1 cellular context compared by ENCODE assay signal in genomic region chr6:29011276-29011734, GRCh38.
A peak's percentile ranks its signal among the peaks of the same experiment; 100 is the strongest.
TF ChIP-seq lines count a peak whose summit lies in the region.

No MANE protein-coding gene starts in this region.

TF ChIP-seq in K562, 482 proteins besides CTCF, POLR2A, EP300 and RAD21 (continues in another document):
- TF ChIP-seq PRPF4 (IDR thresholded peaks at IDR 0.05; ENCODE audit: insufficient read depth, low read depth, low read length, poor library complexity, severe bottlenecking) (no peak), PURB (CRISPR knock-in tag; IDR thresholded peaks at IDR 0.05; ENCODE audit: low read depth) (no peak), LARP7 (IDR thresholded peaks at IDR 0.05) (no peak), ATF2 (CRISPR knock-in tag; IDR thresholded peaks at IDR 0.05) (no peak), SETDB1 (IDR thresholded peaks at IDR 0.05; ENCODE audit: low read length) (no peak), ZNF175 (CRISPR knock-in tag; IDR thresholded peaks at IDR 0.05; ENCODE audit: low read depth) (no peak), SMAD4 (CRISPR knock-in tag; conservative IDR thresholded peaks at IDR 0.05) (no peak), MBD1 (CRISPR knock-in tag; IDR thresholded peaks at IDR 0.05) (no peak), ZNF75A (CRISPR knock-in tag; IDR thresholded peaks at IDR 0.05) (no peak), HNRNPLL (IDR thresholded peaks at IDR 0.05; ENCODE audit: low read depth, low read length, poor library complexity, severe bottlenecking) (peak; percentile 41), TSC22D4 (tag; IDR thresholded peaks at IDR 0.05) (no peak), U2AF2 (optimal IDR thresholded peaks at IDR 0.05; ENCODE audit: low read depth, low read length) (no peak), ZBTB8A (IDR thresholded peaks at IDR 0.05; ENCODE audit: partially characterized antibody) (no peak), ZNF449 (CRISPR knock-in tag; IDR thresholded peaks at IDR 0.05) (no peak), TCF7 (IDR thresholded peaks at IDR 0.05; ENCODE audit: borderline replicate concordance) (no peak), HEY1 (CRISPR knock-in tag; IDR thresholded peaks at IDR 0.05; ENCODE audit: borderline replicate concordance) (no peak), CHD7 (IDR thresholded peaks at IDR 0.05; ENCODE audit: low read depth, low read length) (no peak), ZNF551 (CRISPR knock-in tag; IDR thresholded peaks at IDR 0.05) (no peak), NFE2 (IDR thresholded peaks at IDR 0.05; ENCODE audit: low read depth) (no peak), ETV1 (tag; conservative IDR thresholded peaks at IDR 0.05; ENCODE audit: low read depth) (no peak), ATF4 (CRISPR knock-in tag; IDR thresholded peaks at IDR 0.05) (no peak), SRSF9 (IDR thresholded peaks at IDR 0.05; ENCODE audit: borderline replicate concordance, low read depth, low read length) (no peak), HDAC3 (IDR thresholded peaks at IDR 0.05; ENCODE audit: borderline replicate concordance, partially characterized antibody) (no peak), POLR3A (IDR thresholded peaks at IDR 0.05; ENCODE audit: borderline replicate concordance, extremely low read depth, insufficient read depth, insufficient read length) (no peak), E2F5 (CRISPR knock-in tag; IDR thresholded peaks at IDR 0.05) (no peak), ZNF79 (CRISPR knock-in tag; IDR thresholded peaks at IDR 0.05; ENCODE audit: low read depth) (no peak), PBX2 (CRISPR knock-in tag; IDR thresholded peaks at IDR 0.05; ENCODE audit: low read depth) (no peak), PBX2 (tag; conservative IDR thresholded peaks at IDR 0.05; ENCODE audit: low read depth) (no peak), TAL1 (IDR thresholded peaks at IDR 0.05) (peak; percentile 43; the same call in 1 of the 2 replicates), L3MBTL2 (IDR thresholded peaks at IDR 0.05) (peak; percentile 81)
